Comparison of ENCODE assay signal across 1 cellular context in genomic region chr15:77420610-77421369, GRCh38.
A peak's percentile ranks its signal among the peaks of the same experiment; 100 is the strongest.
TF ChIP-seq lines count a peak whose summit lies in the region.

Gene HMG20A, plus strand, starts transcription at chr15:77420888. Its CDS starts 37,520 bp downstream, at chr15:77458408.

TF ChIP-seq in HepG2, 621 proteins besides CTCF, POLR2A, EP300 and RAD21 (continued from another document):
- TF ChIP-seq ZBTB40 (IDR thresholded peaks at IDR 0.05) = peak; percentile 35; the same call in 1 of the 2 replicates
- peak; percentile 32; the same call in 1 of the 2 replicates for TF ChIP-seq ZBTB40 (CRISPR knock-in tag; IDR thresholded peaks at IDR 0.05)
- TF ChIP-seq FOXA3 (CRISPR knock-in tag; IDR thresholded peaks at IDR 0.05) = 0 out of 2 replicates have a peak, but pooled peaks have one; percentile 7
- peak; percentile 19 for TF ChIP-seq TBL1XR1 (IDR thresholded peaks at IDR 0.05; ENCODE audit: borderline replicate concordance, low read length, partially characterized antibody)
- TF ChIP-seq ZNF235 (CRISPR knock-in tag; IDR thresholded peaks at IDR 0.05; ENCODE audit: borderline replicate concordance) = no peak
- TF ChIP-seq POGZ (CRISPR knock-in tag; IDR thresholded peaks at IDR 0.05) = peak; percentile 13; the same call in 1 of the 2 replicates
- no peak for TF ChIP-seq ZNF891 (CRISPR knock-in tag; IDR thresholded peaks at IDR 0.05)
- TF ChIP-seq ZBTB42 (CRISPR knock-in tag; IDR thresholded peaks at IDR 0.05) = no peak
- TF ChIP-seq SPEN (CRISPR knock-in tag; IDR thresholded peaks at IDR 0.05; ENCODE audit: low read depth) = peak; percentile 50; the same call in 1 of the 2 replicates
- peak in 1 of 2 experiments; percentile 35; a peak in 1 of 4 replicates for TF ChIP-seq ATF4 (CRISPR knock-in tag; IDR thresholded peaks at IDR 0.05)
- TF ChIP-seq CREB1 (IDR thresholded peaks at IDR 0.05) = peak; percentile 86
- peak; percentile 95 for TF ChIP-seq CREB1 (CRISPR knock-in tag; IDR thresholded peaks at IDR 0.05)
- TF ChIP-seq ZFYVE20 (CRISPR knock-in tag; IDR thresholded peaks at IDR 0.05; ENCODE audit: borderline replicate concordance, low read depth) = no peak
- peak; percentile 92; the same call in 1 of the 2 replicates for TF ChIP-seq ZNF510 (CRISPR knock-in tag; IDR thresholded peaks at IDR 0.05; ENCODE audit: low read depth)
- peak; percentile 74 for TF ChIP-seq PHF8 (CRISPR knock-in tag; IDR thresholded peaks at IDR 0.05)
- no peak for TF ChIP-seq FUBP1 (CRISPR knock-in tag; IDR thresholded peaks at IDR 0.05; ENCODE audit: borderline replicate concordance)
- 0 out of 2 replicates have a peak, but pooled peaks have one; percentile 21 for TF ChIP-seq RFXANK (CRISPR knock-in tag; IDR thresholded peaks at IDR 0.05)
- peak; percentile 24 for TF ChIP-seq RBM22 (optimal IDR thresholded peaks at IDR 0.05; ENCODE audit: low read length)
- peak; percentile 49; the same call in 1 of the 2 replicates for TF ChIP-seq ZNF746 (CRISPR knock-in tag; IDR thresholded peaks at IDR 0.05)
- TF ChIP-seq KMT2A (CRISPR knock-in tag; IDR thresholded peaks at IDR 0.05) = 0 out of 2 replicates have a peak, but pooled peaks have one; percentile 36
- TF ChIP-seq NCOR1 (IDR thresholded peaks at IDR 0.05; ENCODE audit: borderline replicate concordance, low read length) = peak; percentile 85; the same call in 1 of the 2 replicates
- TF ChIP-seq ZNF160 (CRISPR knock-in tag; IDR thresholded peaks at IDR 0.05) = peak; percentile 37; the same call in 1 of the 2 replicates
- peak; percentile 76; the same call in 1 of the 2 replicates for TF ChIP-seq DMAP1 (CRISPR knock-in tag; IDR thresholded peaks at IDR 0.05)
